Comparison of ENCODE assay signal across 8 cellular contexts in genomic region chr5:112604741-112605390, GRCh38.
DNase-seq lines count a peak whose midpoint lies in the region; ATAC-seq and TF ChIP-seq lines count a peak whose summit lies in the region.

No MANE protein-coding gene starts in this region.

- no peaks in the 10 kb centered on the region for H3F3A ChIP-seq in neural cell (ENCODE audit: insufficient read depth, low read length, poor library complexity, severe bottlenecking)

- no peak for TF ChIP-seq RAD21 in neural cell (conservative IDR thresholded peaks at IDR 0.05)

- H3K9me3 ChIP-seq in neural cell (ENCODE audit: low read length): no peaks in the 10 kb centered on the region

- H2AFZ ChIP-seq in neural cell (ENCODE audit: low read depth, low read length): no peak overlapping the region

- no peak for TF ChIP-seq EP300 in neural cell (conservative IDR thresholded peaks at IDR 0.05; ENCODE audit: poor library complexity, severe bottlenecking)

- no peaks in the 10 kb centered on the region for H3K36me3 Mint-ChIP-seq in activated naive CD8-positive, alpha-beta T cell treated with anti-CD3 and anti-CD28 coated beads, Interleukin-2, amount 10 ng/mL, durations not matched to agents 7 days and 5 days
- H3K36me3 Mint-ChIP-seq in activated naive CD8-positive, alpha-beta T cell treated with anti-CD3 and anti-CD28 coated beads for 36 hours: no peaks in the 10 kb centered on the region
- H3K36me3 Mint-ChIP-seq in WTC11 (no peaks in the 10 kb centered on the region), mesothelial cell of epicardium (no peaks in the 10 kb centered on the region)
- no peaks in the 10 kb centered on the region for H3K36me3 Mint-ChIP-seq in activated CD4-positive, alpha-beta T cell treated with anti-CD3 and anti-CD28 coated beads, Interleukin-2, amount 10 ng/mL, durations not matched to agents 7 days and 5 days (ENCODE audit: low read depth)

- H3K79me2 ChIP-seq in neural cell (replicated peaks; ENCODE audit: insufficient read depth, low read length): no peaks in the 10 kb centered on the region

- peaks cover 3% of the 10 kb centered on the region for H3K4me1 Mint-ChIP-seq in activated naive CD8-positive, alpha-beta T cell treated with anti-CD3 and anti-CD28 coated beads, Interleukin-2, amount 10 ng/mL, durations not matched to agents 7 days and 5 days
- H3K4me1 Mint-ChIP-seq in activated naive CD8-positive, alpha-beta T cell treated with anti-CD3 and anti-CD28 coated beads for 36 hours: no peaks in the 10 kb centered on the region
- H3K4me1 Mint-ChIP-seq in WTC11: peaks cover 20% of the 10 kb centered on the region
- H3K4me1 Mint-ChIP-seq in mesothelial cell of epicardium: peaks cover 7% of the 10 kb centered on the region
- no peaks in the 10 kb centered on the region for H3K4me1 Mint-ChIP-seq in activated CD4-positive, alpha-beta T cell treated with anti-CD3 and anti-CD28 coated beads, Interleukin-2, amount 10 ng/mL, durations not matched to agents 7 days and 5 days

- H3K27me3 Mint-ChIP-seq in activated naive CD8-positive, alpha-beta T cell treated with anti-CD3 and anti-CD28 coated beads, Interleukin-2, amount 10 ng/mL, durations not matched to agents 7 days and 5 days: peaks cover 11% of the 10 kb centered on the region
- H3K27me3 Mint-ChIP-seq in activated naive CD8-positive, alpha-beta T cell treated with anti-CD3 and anti-CD28 coated beads for 36 hours: peaks cover 21% of the 10 kb centered on the region
- H3K27me3 Mint-ChIP-seq in WTC11 (ENCODE audit: low read depth): no peaks in the 10 kb centered on the region
- no peaks in the 10 kb centered on the region for H3K27me3 Mint-ChIP-seq in mesothelial cell of epicardium (ENCODE audit: low read depth)
- H3K27me3 Mint-ChIP-seq in activated CD4-positive, alpha-beta T cell treated with anti-CD3 and anti-CD28 coated beads, Interleukin-2, amount 10 ng/mL, durations not matched to agents 7 days and 5 days: peaks cover 16% of the 10 kb centered on the region

- no peaks in the 10 kb centered on the region for H3K9me3 Mint-ChIP-seq in activated naive CD8-positive, alpha-beta T cell treated with anti-CD3 and anti-CD28 coated beads, Interleukin-2, amount 10 ng/mL, durations not matched to agents 7 days and 5 days
- H3K9me3 Mint-ChIP-seq in activated naive CD8-positive, alpha-beta T cell treated with anti-CD3 and anti-CD28 coated beads for 36 hours: no peaks in the 10 kb centered on the region
- H3K9me3 Mint-ChIP-seq in WTC11: no peaks in the 10 kb centered on the region
- H3K9me3 Mint-ChIP-seq in mesothelial cell of epicardium: no peaks in the 10 kb centered on the region
- H3K9me3 Mint-ChIP-seq in activated CD4-positive, alpha-beta T cell treated with anti-CD3 and anti-CD28 coated beads, Interleukin-2, amount 10 ng/mL, durations not matched to agents 7 days and 5 days: no peaks in the 10 kb centered on the region

- H3K4me2 ChIP-seq in neural cell (ENCODE audit: low read length): no peak overlapping the region

- POLR2A ChIA-PET in activated naive CD8-positive, alpha-beta T cell treated with anti-CD3 and anti-CD28 coated beads, Interleukin-2, amount 10 ng/mL, durations not matched to agents 7 days and 5 days (lab: Charles Lee): no interaction called here
- POLR2A ChIA-PET in WTC11 (lab: Charles Lee): interaction anchor here (0.7 kb wide), 2 partner anchors 269 to 690 kb away, joined by 4 to 9 read pairs; no protein-coding TSS in a partner anchor
- POLR2A ChIA-PET in activated CD4-positive, alpha-beta T cell treated with anti-CD3 and anti-CD28 coated beads, Interleukin-2, amount 10 ng/mL, durations not matched to agents 7 days and 5 days (lab: Charles Lee): no interaction called here

- H3K9me2 ChIP-seq in neural cell (ENCODE audit: insufficient read depth, low read length): no peaks in the 10 kb centered on the region

- H3K27ac Mint-ChIP-seq in activated naive CD8-positive, alpha-beta T cell treated with anti-CD3 and anti-CD28 coated beads, Interleukin-2, amount 10 ng/mL, durations not matched to agents 7 days and 5 days: no peak overlapping the region
- H3K27ac Mint-ChIP-seq in activated naive CD8-positive, alpha-beta T cell treated with anti-CD3 and anti-CD28 coated beads for 36 hours: no peak overlapping the region
- H3K27ac Mint-ChIP-seq in WTC11: no peak overlapping the region
- no peak overlapping the region for H3K27ac Mint-ChIP-seq in mesothelial cell of epicardium
- H3K27ac Mint-ChIP-seq in activated CD4-positive, alpha-beta T cell treated with anti-CD3 and anti-CD28 coated beads, Interleukin-2, amount 10 ng/mL, durations not matched to agents 7 days and 5 days: no peak overlapping the region

- no peak overlapping the region for H3K27ac ChIP-seq in HL-60 (replicated peaks)
- H3K27ac ChIP-seq in neural cell (ENCODE audit: low read length): no peak overlapping the region

- DNase-seq in activated naive CD8-positive, alpha-beta T cell treated with anti-CD3 and anti-CD28 coated beads, Interleukin-2, amount 10 ng/mL, durations not matched to agents 7 days and 5 days: no peak
- DNase-seq in activated naive CD8-positive, alpha-beta T cell treated with anti-CD3 and anti-CD28 coated beads for 36 hours: no peak
- DNase-seq in HL-60 (ENCODE audit: low read depth in 1 of 2, low spot score in 1 of 2) (peak; percentile 6 to 18), WTC11 (ENCODE audit: low spot score) (no peak), CD1c-positive myeloid dendritic cell (ENCODE audit: extremely low spot score) (no peak), mesothelial cell of epicardium (ENCODE audit: low spot score in 2 of 2, unreplicated experiment in 2 of 2) (no peak)
- no peak for DNase-seq in activated CD4-positive, alpha-beta T cell treated with anti-CD3 and anti-CD28 coated beads, Interleukin-2, amount 10 ng/mL, durations not matched to agents 7 days and 5 days

- H3K4me3 ChIP-seq in HL-60 (replicated peaks; ENCODE audit: insufficient read depth, low read length) (no peak overlapping the region), neural cell (ENCODE audit: low read length) (no peak overlapping the region)

- H4K20me1 ChIP-seq in neural cell (ENCODE audit: insufficient read depth): no peaks in the 10 kb centered on the region

- ATAC-seq in activated naive CD8-positive, alpha-beta T cell treated with anti-CD3 and anti-CD28 coated beads, Interleukin-2, amount 10 ng/mL, durations not matched to agents 7 days and 5 days (ENCODE audit: low read depth): peak; percentile 54
- ATAC-seq in WTC11: peak; percentile 87

- H3K9ac ChIP-seq in neural cell (ENCODE audit: low read length): no peak overlapping the region

- no peak for TF ChIP-seq CTCF in HL-60 (IDR thresholded peaks at IDR 0.05; ENCODE audit: insufficient read depth, low read length)
- no peak for TF ChIP-seq CTCF in WTC11 (IDR thresholded peaks at IDR 0.05)
- TF ChIP-seq CTCF in neural cell (IDR thresholded peaks at IDR 0.05; ENCODE audit: poor library complexity, severe bottlenecking): peak; percentile 33
- TF ChIP-seq CTCF in mesothelial cell of epicardium (IDR thresholded peaks at IDR 0.05; ENCODE audit: unreplicated experiment): no peak

- H3K4me3 Mint-ChIP-seq in activated naive CD8-positive, alpha-beta T cell treated with anti-CD3 and anti-CD28 coated beads, Interleukin-2, amount 10 ng/mL, durations not matched to agents 7 days and 5 days: no peak overlapping the region
- no peak overlapping the region for H3K4me3 Mint-ChIP-seq in activated naive CD8-positive, alpha-beta T cell treated with anti-CD3 and anti-CD28 coated beads for 36 hours
- H3K4me3 Mint-ChIP-seq in WTC11 (no peak overlapping the region), mesothelial cell of epicardium (no peak overlapping the region)
- no peak overlapping the region for H3K4me3 Mint-ChIP-seq in activated CD4-positive, alpha-beta T cell treated with anti-CD3 and anti-CD28 coated beads, Interleukin-2, amount 10 ng/mL, durations not matched to agents 7 days and 5 days

- H3K27me3 ChIP-seq in HL-60 (ENCODE audit: insufficient read depth, poor library complexity, severe bottlenecking) (no peaks in the 10 kb centered on the region), neural cell (ENCODE audit: insufficient read depth, low read depth, low read length) (no peaks in the 10 kb centered on the region)

- CTCF ChIA-PET in WTC11 (lab: Charles Lee): interaction anchor here (0.6 to 1.1 kb wide), 8 partner anchors 46 to 601 kb away, joined by 3 to 5 read pairs (median 3); no protein-coding TSS in a partner anchor
- CTCF ChIA-PET in activated CD4-positive, alpha-beta T cell treated with anti-CD3 and anti-CD28 coated beads, Interleukin-2, amount 10 ng/mL, durations not matched to agents 7 days and 5 days (lab: Charles Lee): no interaction called here

- H3K36me3 ChIP-seq in neural cell (ENCODE audit: insufficient read depth, low read length): no peaks in the 10 kb centered on the region

TF ChIP-seq in WTC11, 78 proteins besides CTCF, POLR2A, EP300 and RAD21 (continues in another document):
- no peak for TF ChIP-seq TEAD4 (CRISPR knock-in tag; IDR thresholded peaks at IDR 0.05)
- no peak for TF ChIP-seq HMGA2 (CRISPR knock-in tag; IDR thresholded peaks at IDR 0.05)
- TF ChIP-seq EMX1 (CRISPR knock-in tag; IDR thresholded peaks at IDR 0.05): no peak
- TF ChIP-seq KAT7 (CRISPR knock-in tag; IDR thresholded peaks at IDR 0.05; ENCODE audit: borderline replicate concordance): no peak
- TF ChIP-seq NR3C1 (CRISPR knock-in tag; conservative IDR thresholded peaks at IDR 0.05; ENCODE audit: low read depth): no peak
- TF ChIP-seq NFYB (CRISPR knock-in tag; conservative IDR thresholded peaks at IDR 0.05; ENCODE audit: low read depth): no peak

TF ChIP-seq in neural cell, 6 proteins besides CTCF, POLR2A, EP300 and RAD21 (continues in another document):
- TF ChIP-seq POLR2AphosphoS5 (IDR thresholded peaks at IDR 0.05) (no peak), EZH2 (IDR thresholded peaks at IDR 0.05; ENCODE audit: borderline replicate concordance, insufficient read depth, low read length, poor library complexity, severe bottlenecking) (no peak), TAF1 (IDR thresholded peaks at IDR 0.05; ENCODE audit: low read depth) (no peak), MXI1 (conservative IDR thresholded peaks at IDR 0.05; ENCODE audit: poor library complexity, severe bottlenecking) (no peak), SMC3 (conservative IDR thresholded peaks at IDR 0.05; ENCODE audit: poor library complexity) (no peak)

Comparison
In these comparisons a context has a peak if more than half of its experiments do, and no peak if none do; other contexts are left out.
1. DNase-seq: peak in HL-60 (2 of 2); none in activated naive CD8-positive, alpha-beta T cell treated with anti-CD3 and anti-CD28 coated beads, Interleukin-2, amount 10 ng/mL, durations not matched to agents 7 days and 5 days (single experiment), activated naive CD8-positive, alpha-beta T cell treated with anti-CD3 and anti-CD28 coated beads for 36 hours (single experiment), WTC11 (single experiment), CD1c-positive myeloid dendritic cell (single experiment), mesothelial cell of epicardium (0 of 2) and activated CD4-positive, alpha-beta T cell treated with anti-CD3 and anti-CD28 coated beads, Interleukin-2, amount 10 ng/mL, durations not matched to agents 7 days and 5 days (single experiment).